ENCODE assay signal across 9 cellular contexts in genomic region chr13:19984430-19985218, GRCh38. TPM values are rescaled to one million over a fixed set of nuclear protein-coding genes. Genes with fewer than 3 reads are reported as not detected.
DNase-seq lines count a peak whose midpoint lies in the region; ATAC-seq, FAIRE-seq and TF ChIP-seq lines count a peak whose summit lies in the region.
"Had no signal": no experiment of that assay in that cellular context is flagged by ENCODE, and none has a peak within 500 bp of the region (broad histone marks: within the 10 kb centered on the region; RNA-seq: fewer than 3 reads in every experiment).

No MANE protein-coding gene starts in this region.

- H2AFZ ChIP-seq in OCI-LY3 (ENCODE audit: low read depth, low read length) (no peak overlapping the region), H1 (ENCODE audit: low read length) (no peak overlapping the region)

- peaks cover 0 to 58% (median 7%) of the 10 kb centered on the region in 3 donors for H3K36me3 Mint-ChIP-seq in naive thymus-derived CD8-positive, alpha-beta T cell
- peaks cover 15% of the 10 kb centered on the region for H3K36me3 Mint-ChIP-seq in T-helper 2 cell treated with Interferon-gamma antibody and Interleukin-4, amounts not matched to agents 5 μg/mL and 100 μg/mL, for 36 hours (ENCODE audit: low read depth)
- peaks cover 12% of the 10 kb centered on the region for H3K36me3 Mint-ChIP-seq in activated naive CD4-positive, alpha-beta T cell treated with anti-CD3 and anti-CD28 coated beads, Interleukin-2, amount 10 ng/mL, durations not matched to agents 7 days and 5 days

- H3K56ac ChIP-seq in H1 (replicated peaks; ENCODE audit: insufficient read length, low read depth, low read length) = no peak overlapping the region

- no peaks in the 10 kb centered on the region for H3K9me3 ChIP-seq in OCI-LY3 (ENCODE audit: insufficient read depth, low read length)
- H3K9me3 ChIP-seq in H1 (ENCODE audit: insufficient read depth in 2 of 2, low read depth in 1 of 2, low read length in 1 of 2) = no peaks in the 10 kb centered on the region

- H3K18ac ChIP-seq in H1 (ENCODE audit: extremely low read depth, low read length) = no peak overlapping the region

- H2BK12ac ChIP-seq in H1 (ENCODE audit: low read depth, low read length) = no peak overlapping the region

- no peak overlapping the region for H2BK5ac ChIP-seq in H1 (ENCODE audit: low read depth, low read length)

- H4K20me1 ChIP-seq in OCI-LY3 (ENCODE audit: insufficient read depth, low read length) (peaks cover 68% of the 10 kb centered on the region), H1 (replicated peaks in 1 of 2; ENCODE audit: control insufficient read depth in 1 of 2, insufficient read depth in 2 of 2, low read length in 2 of 2) (peaks cover 30 to 31% of the 10 kb centered on the region in 2 experiments)

- H3K9me3 Mint-ChIP-seq in naive thymus-derived CD8-positive, alpha-beta T cell = peaks cover 0 to 2% (median 0%) of the 10 kb centered on the region in 9 donors
- no peaks in the 10 kb centered on the region for H3K9me3 Mint-ChIP-seq in T-helper 2 cell treated with Interferon-gamma antibody and Interleukin-4, amounts not matched to agents 5 μg/mL and 100 μg/mL, for 36 hours
- H3K9me3 Mint-ChIP-seq in activated naive CD4-positive, alpha-beta T cell treated with anti-CD3 and anti-CD28 coated beads, Interleukin-2, amount 10 ng/mL, durations not matched to agents 7 days and 5 days = no peaks in the 10 kb centered on the region

- H3K27me3 Mint-ChIP-seq in naive thymus-derived CD8-positive, alpha-beta T cell = no peaks in the 10 kb centered on the region
- no peaks in the 10 kb centered on the region for H3K27me3 Mint-ChIP-seq in T-helper 2 cell treated with Interferon-gamma antibody and Interleukin-4, amounts not matched to agents 5 μg/mL and 100 μg/mL, for 36 hours (ENCODE audit: low read depth)
- no peaks in the 10 kb centered on the region for H3K27me3 Mint-ChIP-seq in activated naive CD4-positive, alpha-beta T cell treated with anti-CD3 and anti-CD28 coated beads, Interleukin-2, amount 10 ng/mL, durations not matched to agents 7 days and 5 days

- no peak overlapping the region for H3K4me3 Mint-ChIP-seq in naive thymus-derived CD8-positive, alpha-beta T cell
- H3K4me3 Mint-ChIP-seq in T-helper 2 cell treated with Interferon-gamma antibody and Interleukin-4, amounts not matched to agents 5 μg/mL and 100 μg/mL, for 36 hours = no peak overlapping the region
- H3K4me3 Mint-ChIP-seq in activated naive CD4-positive, alpha-beta T cell treated with anti-CD3 and anti-CD28 coated beads, Interleukin-2, amount 10 ng/mL, durations not matched to agents 7 days and 5 days = no peak overlapping the region

- peaks cover 12% of the 10 kb centered on the region; the same call in 1 of the 2 replicates for H3K79me1 ChIP-seq in H1 (ENCODE audit: low read depth, low read length)

- H3K27me3 ChIP-seq in OCI-LY3 (ENCODE audit: low read depth, low read length) (no peaks in the 10 kb centered on the region), H1 (replicated peaks in 1 of 4; ENCODE audit: control insufficient read depth in 3 of 4, extremely low read depth in 1 of 4, insufficient read depth in 3 of 4, low read length in 3 of 4) (no peaks in the 10 kb centered on the region)

- peak overlapping the region; percentile 21 for H3K4me2 ChIP-seq in OCI-LY3 (ENCODE audit: low read length)
- peak overlapping the region in 1 of 2 experiments; percentile 28; a peak in 1 of 4 replicates for H3K4me2 ChIP-seq in H1 (ENCODE audit: insufficient read depth in 1 of 2, low read depth in 2 of 2, low read length in 2 of 2)

- CTCF ChIA-PET in H1 (lab: Charles Lee; ENCODE audit: partially characterized antibody) = interaction anchor here (0.7 to 4.7 kb wide), 28 partner anchors 9 to 452 kb away, joined by 3 to 33 read pairs (median 4); partner anchors contain the start of gene ZMYM5
- CTCF ChIA-PET in activated naive CD4-positive, alpha-beta T cell treated with anti-CD3 and anti-CD28 coated beads, Interleukin-2, amount 10 ng/mL, durations not matched to agents 7 days and 5 days (lab: Charles Lee) = interaction anchor here (0.7 to 1.6 kb wide), 14 partner anchors 10 to 179 kb away, joined by 3 to 6 read pairs (median 4); no protein-coding TSS in a partner anchor

- peak; percentile 39 to 52; a peak in 3 of 4 replicates for TF ChIP-seq RAD21 in H1 (IDR thresholded peaks at IDR 0.05 in 1 of 2, conservative IDR thresholded peaks at IDR 0.05 in 1 of 2; ENCODE audit: low read depth in 2 of 2, low read length in 2 of 2)

- no peak for TF ChIP-seq POLR2A in H1 (IDR thresholded peaks at IDR 0.05; ENCODE audit: control extremely low read depth in 1 of 2, low read depth in 2 of 2, low read length in 2 of 2)

- H2BK120ac ChIP-seq in H1 (replicated peaks; ENCODE audit: low read depth, low read length) = no peak overlapping the region

- POLR2A ChIA-PET in H1 (lab: Charles Lee; ENCODE audit: partially characterized antibody) = interaction anchor here (0.7 to 1.3 kb wide), 5 partner anchors 10 to 38 kb away, joined by 3 to 4 read pairs (median 3); no protein-coding TSS in a partner anchor
- POLR2A ChIA-PET in naive thymus-derived CD8-positive, alpha-beta T cell (lab: Charles Lee) = no interaction called here

- H4K5ac ChIP-seq in H1 (ENCODE audit: insufficient read length, low read depth, low read length) = no peak overlapping the region

- H3K9ac ChIP-seq in OCI-LY3 (ENCODE audit: low read length) (no peak overlapping the region), H1 (replicated peaks in 1 of 4; ENCODE audit: extremely low read depth in 1 of 4, low read depth in 3 of 4, low read length in 3 of 4) (no peak overlapping the region)

- H3K4me1 ChIP-seq in OCI-LY3 (ENCODE audit: low read length) = peaks cover 12% of the 10 kb centered on the region
- H3K4me1 ChIP-seq in H1 (replicated peaks in 1 of 4; ENCODE audit: control insufficient read depth in 3 of 4, insufficient read depth in 4 of 4, low read length in 3 of 4) = peaks cover 0 to 7% (median under 1%) of the 10 kb centered on the region in 4 experiments; a peak in 4 of 7 replicates

- no peak overlapping the region for H3K4ac ChIP-seq in H1 (replicated peaks; ENCODE audit: insufficient read length, low read depth, low read length)

- H3K27ac Mint-ChIP-seq in naive thymus-derived CD8-positive, alpha-beta T cell = peak overlapping the region in 8 of 10 donors; percentile 0 to 77 (median 35)
- H3K27ac Mint-ChIP-seq in T-helper 2 cell treated with Interferon-gamma antibody and Interleukin-4, amounts not matched to agents 5 μg/mL and 100 μg/mL, for 36 hours = no peak overlapping the region
- H3K27ac Mint-ChIP-seq in activated naive CD4-positive, alpha-beta T cell treated with anti-CD3 and anti-CD28 coated beads, Interleukin-2, amount 10 ng/mL, durations not matched to agents 7 days and 5 days = no peak overlapping the region

- no peak overlapping the region for H4K91ac ChIP-seq in H1 (replicated peaks; ENCODE audit: insufficient read length, low read length)

- H3K4me1 Mint-ChIP-seq in naive thymus-derived CD8-positive, alpha-beta T cell = peaks cover 18 to 57% (median 50%) of the 10 kb centered on the region in 4 donors
- H3K4me1 Mint-ChIP-seq in T-helper 2 cell treated with Interferon-gamma antibody and Interleukin-4, amounts not matched to agents 5 μg/mL and 100 μg/mL, for 36 hours (ENCODE audit: low read depth) = peaks cover 19% of the 10 kb centered on the region
- peaks cover 2% of the 10 kb centered on the region for H3K4me1 Mint-ChIP-seq in activated naive CD4-positive, alpha-beta T cell treated with anti-CD3 and anti-CD28 coated beads, Interleukin-2, amount 10 ng/mL, durations not matched to agents 7 days and 5 days

- H3K36me3 ChIP-seq in OCI-LY3 (replicated peaks; ENCODE audit: low read depth, low read length) (peaks cover 22% of the 10 kb centered on the region), H1 (ENCODE audit: control insufficient read depth in 2 of 4, insufficient read depth in 4 of 4, low read length in 3 of 4) (peaks cover 0 to under 1% (median 0%) of the 10 kb centered on the region in 4 experiments; a peak in 2 of 8 replicates)

- DNase-seq in AG09309 (ENCODE audit: low read depth) (peak; percentile 3), H1 (ENCODE audit: low read depth in 1 of 2, low spot score in 2 of 2) (no peak)
- DNase-seq in naive thymus-derived CD8-positive, alpha-beta T cell = peak in 2 of 10 donors; percentile 7 to 11
- DNase-seq in T-helper 2 cell treated with Interferon-gamma antibody and Interleukin-4, amounts not matched to agents 5 μg/mL and 100 μg/mL, for 36 hours (ENCODE audit: low spot score) = no peak
- DNase-seq in activated naive CD4-positive, alpha-beta T cell treated with anti-CD3 and anti-CD28 coated beads, Interleukin-2, amount 10 ng/mL, durations not matched to agents 7 days and 5 days = no peak
- DNase-seq: left cardiac atrium had no signal

- peaks cover 1% of the 10 kb centered on the region; the same call in 1 of the 2 replicates for H3K23me2 ChIP-seq in H1 (ENCODE audit: low read depth, low read length)

- peak; percentile 83 for FAIRE-seq in H1 (lab: Jason Lieb, UNC)

- no peak overlapping the region for H2BK15ac ChIP-seq in H1 (ENCODE audit: low read length)

- no peak overlapping the region for H3K23ac ChIP-seq in H1 (ENCODE audit: insufficient read length)

- 77% methylated on average over 5 of the region's 5 CpGs; no CpG with 5 or more reads in 1 of the 2 experiments for WGBS in H1 (ENCODE audit: extremely low coverage in 1 of 2, insufficient coverage in 1 of 2, insufficient read length in 1 of 2, insufficient replicate concordance in 2 of 2, low coverage in 1 of 2, low lambda C conversion rate in 2 of 2, missing lambda C conversion rate in 1 of 2), 2 experiments

- no peak overlapping the region for H3K14ac ChIP-seq in H1 (ENCODE audit: insufficient read length)

- TF ChIP-seq CTCF in AG09309 (IDR thresholded peaks at IDR 0.05; ENCODE audit: control insufficient read depth, insufficient read depth, low read depth, low read length, missing control alignments) (peak; percentile 62), GM12874 (IDR thresholded peaks at IDR 0.05; ENCODE audit: insufficient read depth, low read depth, low read length) (peak; percentile 46; the same call in 1 of the 2 replicates), OCI-LY3 (IDR thresholded peaks at IDR 0.05; ENCODE audit: low read depth, low read length) (peak; percentile 67), H1 (IDR thresholded peaks at IDR 0.05; ENCODE audit: control extremely low read depth in 1 of 3, insufficient read depth in 1 of 3, low read depth in 1 of 3, low read length in 3 of 3) (peak in 2 of 3 experiments; percentile 44 to 68; a peak in 2 of 4 replicates)

- no peak overlapping the region for H3K4me3 ChIP-seq in AG09309 (ENCODE audit: control insufficient read depth, low read depth, low read length)
- no peak overlapping the region for H3K4me3 ChIP-seq in OCI-LY3 (ENCODE audit: low read length)
- no peak overlapping the region for H3K4me3 ChIP-seq in H1 (ENCODE audit: extremely low read depth in 1 of 4, insufficient read depth in 2 of 4, low read depth in 3 of 4, low read length in 4 of 4)

- no peak for TF ChIP-seq EP300 in H1 (IDR thresholded peaks at IDR 0.05; ENCODE audit: borderline replicate concordance in 1 of 2, low read depth in 2 of 2, low read length in 2 of 2)

- H3K79me2 ChIP-seq in OCI-LY3 (ENCODE audit: low read length) = peaks cover 95% of the 10 kb centered on the region
- peaks cover 14 to 96% of the 10 kb centered on the region in 2 experiments for H3K79me2 ChIP-seq in H1 (ENCODE audit: control insufficient read depth in 1 of 2, insufficient read depth in 2 of 2, low read length in 2 of 2)

- H3K27ac ChIP-seq in OCI-LY3 (ENCODE audit: low read length) = peak overlapping the region; percentile 9; the same call in 1 of the 2 replicates
- no peak overlapping the region for H3K27ac ChIP-seq in H1 (ENCODE audit: low read depth, low read length)

- no peak overlapping the region for H2BK20ac ChIP-seq in H1 (ENCODE audit: low read length)

- H4K8ac ChIP-seq in H1 (ENCODE audit: extremely low read depth, insufficient read depth, low read length) = no peak overlapping the region

- peak; percentile 83 for ATAC-seq in HG02885 (IDR thresholded peaks at IDR 0.05; ENCODE audit: poor library complexity, unreplicated experiment)
- peak; percentile 51 to 63 for ATAC-seq in naive thymus-derived CD8-positive, alpha-beta T cell

- no peak overlapping the region for H2AK5ac ChIP-seq in H1 (ENCODE audit: low read depth, low read length)

RNA-seq across cellular contexts. Expression of gene ZMYM2, which starts 26.1 kb away (rescaled TPM):
- 159 and 171 TPM in 2 replicates for total RNA-seq in H1 (2021; fragmentation: NEBNext Ultra II Directional; extraction: Animal tissue kit (Norgen Biotek cat#: 25700))
- polyA plus RNA-seq in H1 (2011; rRNA removed) = 25.0 and 41.2 TPM in 2 replicates
- 54.0 TPM for polyA plus RNA-seq in H1 (2011; cell fraction: cytosol; rRNA removed)
- polyA plus RNA-seq in H1 (2011; cell fraction: nucleus; rRNA removed) = 32.8 TPM
- polyA plus RNA-seq in H1 (2012, experiment 1 of 2) = 63.6 to 124 TPM (median 74.4 TPM) in 4 replicates
- polyA plus RNA-seq in H1 (2012, experiment 2 of 2) = 6.0 TPM
- polyA plus RNA-seq in H1 (2013, experiment 1 of 2) = 95.1 TPM
- polyA plus RNA-seq in H1 (2013, experiment 2 of 2) = 90.5 TPM
- polyA minus RNA-seq in H1 (2011; rRNA and poly(A)+ RNA removed) = 125 and 198 TPM in 2 replicates
- polyA minus RNA-seq in H1 (2011; cell fraction: cytosol; rRNA and poly(A)+ RNA removed) = 86.2 TPM
- polyA minus RNA-seq in H1 (2011; cell fraction: nucleus; rRNA and poly(A)+ RNA removed) = 221 TPM
- 100 to 1,000 TPM; 131 to 133 TPM for total RNA-seq in naive thymus-derived CD8-positive, alpha-beta T cell
- 10 to 100 TPM in 2 of 3 donors, 1 to 10 TPM in 1; 8.4 to 13.7 (median 13.5) TPM for polyA plus RNA-seq in naive thymus-derived CD8-positive, alpha-beta T cell

Comparison
In these comparisons a context has a peak if more than half of its experiments do, and no peak if none do; other contexts are left out.
1. H3K27ac Mint-ChIP-seq: peak in naive thymus-derived CD8-positive, alpha-beta T cell (8 of 10); none in T-helper 2 cell treated with Interferon-gamma antibody and Interleukin-4, amounts not matched to agents 5 μg/mL and 100 μg/mL, for 36 hours (single experiment) and activated naive CD4-positive, alpha-beta T cell treated with anti-CD3 and anti-CD28 coated beads, Interleukin-2, amount 10 ng/mL, durations not matched to agents 7 days and 5 days (single experiment).
2. Peak in every context shown above with its lines, with median percentiles within 50 percentile points of each other: CTCF ChIP-seq.